Comparison of ENCODE assay signal across 1 cellular context in genomic region chr3:177571271-177571972, GRCh38.
TF ChIP-seq lines count a peak whose summit lies in the region.

No MANE protein-coding gene starts in this region.

TF ChIP-seq in H1, 55 proteins besides CTCF, POLR2A, EP300 and RAD21 (continued from another document):
- no peak for TF ChIP-seq EGR1 (IDR thresholded peaks at IDR 0.05; ENCODE audit: borderline replicate concordance, low read depth, low read length)
- no peak for TF ChIP-seq FOSL1 (IDR thresholded peaks at IDR 0.05; ENCODE audit: insufficient read depth, low read depth, low read length)
- TF ChIP-seq SP1 (IDR thresholded peaks at IDR 0.05; ENCODE audit: low read depth, low read length) = no peak
- no peak for TF ChIP-seq TAF1 (IDR thresholded peaks at IDR 0.05; ENCODE audit: low read depth, low read length)
- no peak for TF ChIP-seq MAFK (IDR thresholded peaks at IDR 0.05; ENCODE audit: low read depth, low read length)
- TF ChIP-seq HDAC6 (IDR thresholded peaks at IDR 0.05; ENCODE audit: low read depth, low read length) = no peak
- TF ChIP-seq SAP30 (IDR thresholded peaks at IDR 0.05; ENCODE audit: insufficient read depth, insufficient replicate concordance, low read length) = no peak
- no peak for TF ChIP-seq GABPA (IDR thresholded peaks at IDR 0.05; ENCODE audit: borderline replicate concordance, insufficient read depth, low read length)
- no peak for TF ChIP-seq ATF2 (IDR thresholded peaks at IDR 0.05; ENCODE audit: low read length)
- TF ChIP-seq KDM5A (IDR thresholded peaks at IDR 0.05; ENCODE audit: low read length) = no peak
- TF ChIP-seq KDM4A (IDR thresholded peaks at IDR 0.05; ENCODE audit: low read depth, low read length, severe bottlenecking) = no peak
- TF ChIP-seq TAF7 (optimal IDR thresholded peaks at IDR 0.05; ENCODE audit: borderline replicate concordance, low read depth, low read length) = no peak
- no peak for TF ChIP-seq CBX5 (IDR thresholded peaks at IDR 0.05; ENCODE audit: low read depth, low read length)
- no peak for TF ChIP-seq SP2 (IDR thresholded peaks at IDR 0.05; ENCODE audit: low read length)
- TF ChIP-seq CBX8 (IDR thresholded peaks at IDR 0.05; ENCODE audit: borderline replicate concordance, low read depth, low read length) = no peak
